Comparison of ENCODE assay signal across 8 cellular contexts in the genomic region with DNA sequence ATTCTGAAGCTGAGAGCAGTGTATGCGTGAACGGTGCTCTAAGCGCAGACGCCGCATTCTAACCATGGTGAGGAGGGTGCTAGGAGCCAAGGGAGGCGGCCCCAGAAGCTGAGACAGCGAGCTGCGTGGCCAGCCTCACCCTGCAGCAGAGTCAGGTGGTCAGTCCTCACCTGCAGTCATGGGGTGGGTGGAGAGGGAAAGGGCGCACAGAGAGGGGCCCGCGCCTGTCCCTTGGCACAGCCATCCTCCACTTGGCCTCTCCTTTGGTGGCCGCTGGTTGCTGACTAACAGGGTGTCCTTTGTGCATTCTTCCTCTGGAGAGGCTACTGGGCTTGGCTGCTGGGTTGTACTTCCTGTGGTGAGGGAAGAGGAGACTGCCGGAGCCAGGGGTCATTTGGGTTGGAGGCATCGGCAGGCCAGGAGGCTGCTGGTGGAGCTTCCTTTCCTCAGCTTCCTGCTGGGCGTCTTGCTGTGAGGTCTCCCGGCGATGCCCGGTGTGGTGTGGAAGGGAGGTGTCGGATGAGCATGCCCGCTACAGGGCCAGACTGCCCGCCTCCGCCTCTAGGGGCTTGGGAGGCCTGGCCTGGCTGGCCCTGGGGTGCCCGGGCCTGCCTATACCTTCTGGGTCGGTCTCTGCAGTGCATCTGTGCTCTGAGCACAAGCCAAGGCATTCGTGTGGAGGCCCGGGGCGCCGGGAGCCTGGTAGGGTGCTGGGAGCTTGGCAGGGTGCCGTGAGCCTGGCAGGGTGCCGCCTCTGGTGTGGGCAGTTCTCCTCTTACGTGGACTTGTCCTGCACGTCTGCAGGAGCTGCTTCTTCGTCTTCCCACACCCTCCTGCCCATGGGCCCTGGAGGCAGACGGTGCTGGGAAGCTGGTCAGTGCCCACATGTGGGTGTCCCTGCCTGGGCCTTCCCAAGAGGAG. TPM values are rescaled to one million over a fixed set of nuclear protein-coding genes. Genes with fewer than 3 reads are reported as not detected.
A peak's percentile ranks its signal among the peaks of the same experiment; 100 is the strongest.
DNase-seq lines count a peak whose midpoint lies in the region; ATAC-seq lines count a peak whose summit lies in the region.
"Had no signal": no experiment of that assay in that cellular context is flagged by ENCODE, and none has a peak within 500 bp of the region (broad histone marks: within the 10 kb centered on the region; RNA-seq: fewer than 3 reads in every experiment).

No MANE protein-coding gene starts in this region.

- DNase-seq in M059J (ENCODE audit: low read depth) (peak; percentile 50), iris pigment epithelial cell (ENCODE audit: low read depth) (peak; percentile 35), NCI-H2029 (lab: John Stamatoyannopoulos, UW) (no peak), NCI-H526 treated with DMSO at 0.1 percent for 48 hours (lab: John Stamatoyannopoulos, UW) (no peak)
- DNase-seq in stimulated activated effector memory CD8-positive, alpha-beta T cell treated with anti-CD3 and anti-CD28 coated beads, Interleukin-12 subunit alpha, Interleukin-12 subunit beta, amount 100 ng/mL, for 72 hours (ENCODE audit: low spot score in 2 of 2): no peak
- DNase-seq in stimulated activated naive CD4-positive, alpha-beta T cell (lab: John Stamatoyannopoulos, UW): no peak
- DNase-seq: amniotic stem cell had no signal

- H3K4me3 Mint-ChIP-seq in stimulated activated effector memory CD8-positive, alpha-beta T cell treated with anti-CD3 and anti-CD28 coated beads, Interleukin-12 subunit alpha, Interleukin-12 subunit beta, amount 100 ng/mL, for 72 hours: no peak overlapping the region

- H3K27ac Mint-ChIP-seq in stimulated activated effector memory CD8-positive, alpha-beta T cell treated with anti-CD3 and anti-CD28 coated beads, Interleukin-12 subunit alpha, Interleukin-12 subunit beta, amount 100 ng/mL, for 72 hours: peak overlapping the region; percentile 48

- ATAC-seq in stimulated activated effector memory CD8-positive, alpha-beta T cell treated with anti-CD3 and anti-CD28 coated beads, Interleukin-12 subunit alpha, Interleukin-12 subunit beta, amount 100 ng/mL, for 72 hours: peak; percentile 5

- no peaks in the 10 kb centered on the region for H3K9me3 Mint-ChIP-seq in stimulated activated effector memory CD8-positive, alpha-beta T cell treated with anti-CD3 and anti-CD28 coated beads, Interleukin-12 subunit alpha, Interleukin-12 subunit beta, amount 100 ng/mL, for 72 hours

- peaks cover 66% of the 10 kb centered on the region for H3K4me1 Mint-ChIP-seq in stimulated activated effector memory CD8-positive, alpha-beta T cell treated with anti-CD3 and anti-CD28 coated beads, Interleukin-12 subunit alpha, Interleukin-12 subunit beta, amount 100 ng/mL, for 72 hours

- no peaks in the 10 kb centered on the region for H3K36me3 Mint-ChIP-seq in stimulated activated effector memory CD8-positive, alpha-beta T cell treated with anti-CD3 and anti-CD28 coated beads, Interleukin-12 subunit alpha, Interleukin-12 subunit beta, amount 100 ng/mL, for 72 hours

- peak overlapping the region; percentile 32 for H3K27ac ChIP-seq in angular gyrus (ENCODE audit: low read depth, low read length)

RNA-seq across cellular contexts. Expression of a gene that starts 17.4 kb away (rescaled TPM):
- 30.2 and 66.4 TPM in 2 replicates for total RNA-seq in M059J (2014; rRNA removed; shearing (Covaris generic))

RNA-seq across cellular contexts. Expression of a gene that starts 57.8 kb away (rescaled TPM):
- total RNA-seq in M059J (2014; rRNA removed; shearing (Covaris generic)): 2.2 and 7.6 TPM in 2 replicates

RNA-seq across cellular contexts. Expression of a gene that starts 57.9 kb away (rescaled TPM):
- total RNA-seq in M059J (2014; rRNA removed; shearing (Covaris generic)): 26.9 and 34.6 TPM in 2 replicates

Comparison
In these comparisons a context has a peak if more than half of its experiments do, and no peak if none do; other contexts are left out.
1. DNase-seq: peak in M059J (single experiment) and iris pigment epithelial cell (single experiment); none in stimulated activated effector memory CD8-positive, alpha-beta T cell treated with anti-CD3 and anti-CD28 coated beads, Interleukin-12 subunit alpha, Interleukin-12 subunit beta, amount 100 ng/mL, for 72 hours (0 of 2), stimulated activated naive CD4-positive, alpha-beta T cell (0 of 6), NCI-H2029 (single experiment) and NCI-H526 treated with DMSO at 0.1 percent for 48 hours (single experiment).